8 cellular contexts compared by ENCODE assay signal in genomic region chr21:34885125-34885524, GRCh38.
DNase-seq lines count a peak whose midpoint lies in the region; ATAC-seq, FAIRE-seq and TF ChIP-seq lines count a peak whose summit lies in the region.

No MANE protein-coding gene starts in this region.

- POLR2A ChIA-PET in HEK293 (lab: Yijun Ruan, JAX), result interaction anchor here (0.6 to 4.5 kb wide), 4 partner anchors 18 to 222 kb away, joined by 3 to 56 read pairs (median 5); no protein-coding TSS in a partner anchor

- ATAC-seq in RWPE2 (ENCODE audit: low read depth), result no peak
- ATAC-seq in pancreas, result no peak
- no peak for ATAC-seq in esophagus mucosa

- H3K4me3 ChIP-seq in HEK293 (ENCODE audit: low read depth, low read length), result peak overlapping the region; percentile 94
- H3K4me3 ChIP-seq in RWPE2 (ENCODE audit: severe bottlenecking), result peak overlapping the region; percentile 84
- peak overlapping the region; percentile 22 to 85 for H3K4me3 ChIP-seq in esophagus (ENCODE audit: low read depth in 1 of 2, low read length in 2 of 2)
- peak overlapping the region; percentile 88 for H3K4me3 ChIP-seq in skeletal muscle cell (ENCODE audit: low read depth, low read length)
- H3K4me3 ChIP-seq in pancreas, result peak overlapping the region in 2 of 4 donors; percentile 68 to 71

- 42 to 50% methylated on average over 6 of the region's 6 CpGs for WGBS in esophagus, 2 donors
- 68 to 77% methylated on average over 6 of the region's 6 CpGs for WGBS in pancreas, 2 donors

- CTCF ChIA-PET in HEK293 (lab: Yijun Ruan, JAX), result interaction anchor here (5.2 kb wide), 1 partner anchor 140 kb away, joined by 40 read pairs; no protein-coding TSS in a partner anchor

- H3K27ac ChIP-seq in HEK293 (ENCODE audit: extremely low read depth, low read depth, low read length), result no peak overlapping the region
- H3K27ac ChIP-seq in RWPE2 (ENCODE audit: poor library complexity, severe bottlenecking), result peak overlapping the region; percentile 99
- H3K27ac ChIP-seq in esophagus (ENCODE audit: low read depth in 2 of 2, low read length in 1 of 2), result peak overlapping the region; percentile 45 to 65
- peak overlapping the region in 2 of 4 donors; percentile 68 to 91 for H3K27ac ChIP-seq in pancreas

- TF ChIP-seq CTCF in HEK293 (tag by site-specific recombination; IDR thresholded peaks at IDR 0.05) (no peak), RWPE2 (IDR thresholded peaks at IDR 0.05; ENCODE audit: poor library complexity, severe bottlenecking) (no peak), pancreas (IDR thresholded peaks at IDR 0.05) (no peak)

- intact Hi-C loops in pancreas (cut with DNase I), result loop anchor here in 1 of 3 donors (10.0 kb wide), 1 partner anchor 140 kb away; no protein-coding TSS in a partner anchor

- H3K4me1 ChIP-seq in HEK293 (ENCODE audit: control insufficient read depth, insufficient read depth, low read length), result peaks cover 15% of the 10 kb centered on the region; the same call in 1 of the 2 replicates
- peaks cover 25% of the 10 kb centered on the region for H3K4me1 ChIP-seq in RWPE2 (ENCODE audit: insufficient read depth, poor library complexity, severe bottlenecking)
- H3K4me1 ChIP-seq in esophagus (ENCODE audit: control insufficient read depth in 2 of 2, insufficient read depth in 2 of 2, low read length in 1 of 2), result no peaks in the 10 kb centered on the region
- H3K4me1 ChIP-seq in pancreas, result peaks cover 0 to 7% (median 7%) of the 10 kb centered on the region in 3 donors

- DNase-seq in RWPE2 (ENCODE audit: low spot score) (no peak), skeletal muscle cell (ENCODE audit: low read depth) (no peak), SKM-1 (lab: John Stamatoyannopoulos, UW; ENCODE audit: unreplicated experiment) (no peak), DMS153 treated with DMSO at 0.1 percent for 48 hours (lab: John Stamatoyannopoulos, UW; ENCODE audit: unreplicated experiment) (no peak), pancreas (no peak)

- H3K27me3 ChIP-seq in RWPE2 (ENCODE audit: insufficient read depth, poor library complexity, severe bottlenecking) (no peaks in the 10 kb centered on the region), esophagus (ENCODE audit: control insufficient read depth in 1 of 2, insufficient read depth in 2 of 2, low read length in 2 of 2) (no peaks in the 10 kb centered on the region), pancreas (peaks cover 0 to 9% (median 2%) of the 10 kb centered on the region in 4 donors)

- H3K9me3 ChIP-seq in HEK293 (ENCODE audit: control insufficient read depth, insufficient read depth, low read depth, low read length), result no peaks in the 10 kb centered on the region
- no peaks in the 10 kb centered on the region for H3K9me3 ChIP-seq in RWPE2 (ENCODE audit: severe bottlenecking)
- H3K9me3 ChIP-seq in esophagus (ENCODE audit: control insufficient read depth in 2 of 2, insufficient read depth in 1 of 2, low read depth in 1 of 2, low read length in 1 of 2), result no peaks in the 10 kb centered on the region
- no peaks in the 10 kb centered on the region for H3K9me3 ChIP-seq in pancreas

- H3K36me3 ChIP-seq in HEK293 (ENCODE audit: control insufficient read depth in 2 of 2, insufficient read depth in 1 of 2, low read length in 2 of 2), result peaks cover 0 to 3% of the 10 kb centered on the region in 2 experiments; a peak in 1 of 3 replicates
- H3K36me3 ChIP-seq in RWPE2 (ENCODE audit: low read depth), result peaks cover 65% of the 10 kb centered on the region
- no peaks in the 10 kb centered on the region for H3K36me3 ChIP-seq in esophagus (ENCODE audit: control insufficient read depth in 2 of 2, insufficient read depth in 2 of 2, low read length in 1 of 2)
- H3K36me3 ChIP-seq in pancreas, result no peaks in the 10 kb centered on the region

- FAIRE-seq in pancreas (lab: Jason Lieb, UNC), result no peak

TF ChIP-seq in HEK293, 187 proteins besides CTCF, POLR2A, EP300 and RAD21:
- no peak for TF ChIP-seq MYNN (tag by site-specific recombination; IDR thresholded peaks at IDR 0.05; ENCODE audit: borderline replicate concordance)
- no peak for TF ChIP-seq ZNF629 (tag by site-specific recombination; IDR thresholded peaks at IDR 0.05)
- TF ChIP-seq PRDM10 (tag by site-specific recombination; IDR thresholded peaks at IDR 0.05), result no peak; the same call in 1 of the 2 replicates
- TF ChIP-seq YY1 (tag by site-specific recombination; IDR thresholded peaks at IDR 0.05), result no peak
- TF ChIP-seq ZNF202 (tag by site-specific recombination; IDR thresholded peaks at IDR 0.05; ENCODE audit: borderline replicate concordance), result no peak
- TF ChIP-seq ZNF362 (tag by site-specific recombination; IDR thresholded peaks at IDR 0.05), result peak; percentile 25; the same call in 1 of the 2 replicates
- TF ChIP-seq ZNF776 (tag by site-specific recombination; IDR thresholded peaks at IDR 0.05; ENCODE audit: borderline replicate concordance), result no peak
- 0 out of 2 replicates have a peak, but pooled peaks have one; percentile 0 for TF ChIP-seq ZNF394 (tag by site-specific recombination; IDR thresholded peaks at IDR 0.05; ENCODE audit: borderline replicate concordance)
- no peak for TF ChIP-seq BCL6B (tag by site-specific recombination; IDR thresholded peaks at IDR 0.05)
- no peak for TF ChIP-seq YY2 (tag by site-specific recombination; IDR thresholded peaks at IDR 0.05)
- TF ChIP-seq ZFP37 (tag by site-specific recombination; IDR thresholded peaks at IDR 0.05), result no peak
- no peak for TF ChIP-seq ZNF391 (tag by site-specific recombination; IDR thresholded peaks at IDR 0.05; ENCODE audit: borderline replicate concordance, low read depth)
- TF ChIP-seq ZNF366 (tag by site-specific recombination; conservative IDR thresholded peaks at IDR 0.05), result peak; percentile 34; the same call in 1 of the 2 replicates
- no peak for TF ChIP-seq ZBTB48 (tag by site-specific recombination; IDR thresholded peaks at IDR 0.05)
